ENCODE assay signal across 2 cellular contexts in the genomic region with DNA sequence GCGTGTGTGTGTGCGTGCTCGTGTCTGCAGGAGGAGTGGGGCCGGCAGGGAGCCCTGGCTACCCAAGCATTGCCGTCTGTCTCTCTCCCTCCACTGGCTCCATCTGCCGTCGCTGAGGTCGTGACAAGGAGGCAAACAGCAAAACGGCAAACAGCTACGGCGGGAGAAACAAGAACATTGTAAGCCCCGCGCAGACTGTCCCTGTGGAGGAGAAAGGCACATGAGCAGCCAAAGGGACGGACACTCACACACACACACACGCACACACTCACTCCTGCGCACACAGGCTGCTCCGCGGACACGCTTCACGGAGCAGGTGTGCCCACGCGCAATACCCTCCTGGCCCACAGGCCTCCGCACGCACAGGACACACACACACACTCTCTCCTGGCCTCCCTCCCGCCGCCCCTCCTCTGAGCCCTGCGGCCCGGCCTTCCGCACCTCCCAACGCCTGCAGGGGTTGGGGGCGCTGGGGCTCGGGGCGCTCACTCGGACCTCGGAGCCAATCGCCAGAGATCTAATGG.
A peak's percentile ranks its signal among the peaks of the same experiment; 100 is the strongest.
TF ChIP-seq lines count a peak whose summit lies in the region.

No MANE protein-coding gene starts in this region.

TF ChIP-seq in GM12878, 131 proteins besides CTCF, POLR2A, EP300 and RAD21 (continues in another document):
- TF ChIP-seq GABPA (IDR thresholded peaks at IDR 0.05; ENCODE audit: low read depth) (no peak), SMAD1 (IDR thresholded peaks at IDR 0.05; ENCODE audit: low read depth, partially characterized antibody) (no peak), ATF2 (IDR thresholded peaks at IDR 0.05; ENCODE audit: low read length) (no peak), ZSCAN29 (IDR thresholded peaks at IDR 0.05) (0 out of 2 replicates have a peak, but pooled peaks have one; percentile 13), PAX8 (IDR thresholded peaks at IDR 0.05) (no peak; the same call in none of the 2 replicates), SUPT20H (IDR thresholded peaks at IDR 0.05; ENCODE audit: borderline replicate concordance, control insufficient read depth, low read depth, low read length) (no peak), STAT1 (conservative IDR thresholded peaks at IDR 0.05) (no peak), ETV6 (conservative IDR thresholded peaks at IDR 0.05 in 1 of 2, IDR thresholded peaks at IDR 0.05 in 1 of 2; ENCODE audit: borderline replicate concordance in 1 of 2, low read depth in 1 of 2) (no peak), STAT3 (IDR thresholded peaks at IDR 0.05; ENCODE audit: low read depth, low read length) (no peak), NBN (IDR thresholded peaks at IDR 0.05) (peak; percentile 94; the same call in 1 of the 2 replicates), EGR1 (IDR thresholded peaks at IDR 0.05; ENCODE audit: borderline replicate concordance in 1 of 2, low read depth in 2 of 2, low read length in 2 of 2) (no peak)
- TF ChIP-seq, protein P1, sequence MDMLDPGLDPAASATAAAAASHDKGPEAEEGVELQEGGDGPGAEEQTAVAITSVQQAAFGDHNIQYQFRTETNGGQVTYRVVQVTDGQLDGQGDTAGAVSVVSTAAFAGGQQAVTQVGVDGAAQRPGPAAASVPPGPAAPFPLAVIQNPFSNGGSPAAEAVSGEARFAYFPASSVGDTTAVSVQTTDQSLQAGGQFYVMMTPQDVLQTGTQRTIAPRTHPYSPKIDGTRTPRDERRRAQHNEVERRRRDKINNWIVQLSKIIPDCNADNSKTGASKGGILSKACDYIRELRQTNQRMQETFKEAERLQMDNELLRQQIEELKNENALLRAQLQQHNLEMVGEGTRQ (IDR thresholded peaks at IDR 0.05; ENCODE audit: borderline replicate concordance, low read depth, low read length) = no peak
- TF ChIP-seq, protein P2, sequence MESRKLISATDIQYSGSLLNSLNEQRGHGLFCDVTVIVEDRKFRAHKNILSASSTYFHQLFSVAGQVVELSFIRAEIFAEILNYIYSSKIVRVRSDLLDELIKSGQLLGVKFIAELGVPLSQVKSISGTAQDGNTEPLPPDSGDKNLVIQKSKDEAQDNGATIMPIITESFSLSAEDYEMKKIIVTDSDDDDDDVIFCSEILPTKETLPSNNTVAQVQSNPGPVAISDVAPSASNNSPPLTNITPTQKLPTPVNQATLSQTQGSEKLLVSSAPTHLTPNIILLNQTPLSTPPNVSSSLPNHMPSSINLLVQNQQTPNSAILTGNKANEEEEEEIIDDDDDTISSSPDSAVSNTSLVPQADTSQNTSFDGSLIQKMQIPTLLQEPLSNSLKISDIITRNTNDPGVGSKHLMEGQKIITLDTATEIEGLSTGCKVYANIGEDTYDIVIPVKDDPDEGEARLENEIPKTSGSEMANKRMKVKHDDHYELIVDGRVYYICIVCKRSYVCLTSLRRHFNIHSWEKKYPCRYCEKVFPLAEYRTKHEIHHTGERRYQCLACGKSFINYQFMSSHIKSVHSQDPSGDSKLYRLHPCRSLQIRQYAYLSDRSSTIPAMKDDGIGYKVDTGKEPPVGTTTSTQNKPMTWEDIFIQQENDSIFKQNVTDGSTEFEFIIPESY (IDR thresholded peaks at IDR 0.05) = no peak
- TF ChIP-seq, protein P3, sequence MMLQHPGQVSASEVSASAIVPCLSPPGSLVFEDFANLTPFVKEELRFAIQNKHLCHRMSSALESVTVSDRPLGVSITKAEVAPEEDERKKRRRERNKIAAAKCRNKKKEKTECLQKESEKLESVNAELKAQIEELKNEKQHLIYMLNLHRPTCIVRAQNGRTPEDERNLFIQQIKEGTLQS (IDR thresholded peaks at IDR 0.05; ENCODE audit: borderline replicate concordance, extremely low read depth, low read depth, low read length) = no peak
- TF ChIP-seq, protein P4, sequence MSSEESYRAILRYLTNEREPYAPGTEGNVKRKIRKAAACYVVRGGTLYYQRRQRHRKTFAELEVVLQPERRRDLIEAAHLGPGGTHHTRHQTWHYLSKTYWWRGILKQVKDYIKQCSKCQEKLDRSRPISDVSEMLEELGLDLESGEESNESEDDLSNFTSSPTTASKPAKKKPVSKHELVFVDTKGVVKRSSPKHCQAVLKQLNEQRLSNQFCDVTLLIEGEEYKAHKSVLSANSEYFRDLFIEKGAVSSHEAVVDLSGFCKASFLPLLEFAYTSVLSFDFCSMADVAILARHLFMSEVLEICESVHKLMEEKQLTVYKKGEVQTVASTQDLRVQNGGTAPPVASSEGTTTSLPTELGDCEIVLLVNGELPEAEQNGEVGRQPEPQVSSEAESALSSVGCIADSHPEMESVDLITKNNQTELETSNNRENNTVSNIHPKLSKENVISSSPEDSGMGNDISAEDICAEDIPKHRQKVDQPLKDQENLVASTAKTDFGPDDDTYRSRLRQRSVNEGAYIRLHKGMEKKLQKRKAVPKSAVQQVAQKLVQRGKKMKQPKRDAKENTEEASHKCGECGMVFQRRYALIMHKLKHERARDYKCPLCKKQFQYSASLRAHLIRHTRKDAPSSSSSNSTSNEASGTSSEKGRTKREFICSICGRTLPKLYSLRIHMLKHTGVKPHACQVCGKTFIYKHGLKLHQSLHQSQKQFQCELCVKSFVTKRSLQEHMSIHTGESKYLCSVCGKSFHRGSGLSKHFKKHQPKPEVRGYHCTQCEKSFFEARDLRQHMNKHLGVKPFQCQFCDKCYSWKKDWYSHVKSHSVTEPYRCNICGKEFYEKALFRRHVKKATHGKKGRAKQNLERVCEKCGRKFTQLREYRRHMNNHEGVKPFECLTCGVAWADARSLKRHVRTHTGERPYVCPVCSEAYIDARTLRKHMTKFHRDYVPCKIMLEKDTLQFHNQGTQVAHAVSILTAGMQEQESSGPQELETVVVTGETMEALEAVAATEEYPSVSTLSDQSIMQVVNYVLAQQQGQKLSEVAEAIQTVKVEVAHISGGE (CRISPR knock-in tag; IDR thresholded peaks at IDR 0.05) = no peak
- TF ChIP-seq, protein P5, sequence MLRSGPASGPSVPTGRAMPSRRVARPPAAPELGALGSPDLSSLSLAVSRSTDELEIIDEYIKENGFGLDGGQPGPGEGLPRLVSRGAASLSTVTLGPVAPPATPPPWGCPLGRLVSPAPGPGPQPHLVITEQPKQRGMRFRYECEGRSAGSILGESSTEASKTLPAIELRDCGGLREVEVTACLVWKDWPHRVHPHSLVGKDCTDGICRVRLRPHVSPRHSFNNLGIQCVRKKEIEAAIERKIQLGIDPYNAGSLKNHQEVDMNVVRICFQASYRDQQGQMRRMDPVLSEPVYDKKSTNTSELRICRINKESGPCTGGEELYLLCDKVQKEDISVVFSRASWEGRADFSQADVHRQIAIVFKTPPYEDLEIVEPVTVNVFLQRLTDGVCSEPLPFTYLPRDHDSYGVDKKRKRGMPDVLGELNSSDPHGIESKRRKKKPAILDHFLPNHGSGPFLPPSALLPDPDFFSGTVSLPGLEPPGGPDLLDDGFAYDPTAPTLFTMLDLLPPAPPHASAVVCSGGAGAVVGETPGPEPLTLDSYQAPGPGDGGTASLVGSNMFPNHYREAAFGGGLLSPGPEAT (IDR thresholded peaks at IDR 0.05; ENCODE audit: low read depth) = peak; percentile 49

TF ChIP-seq in HepG2, 621 proteins besides CTCF, POLR2A, EP300 and RAD21:
- TF ChIP-seq SOX6 (IDR thresholded peaks at IDR 0.05) (no peak), SOX6 (CRISPR knock-in tag; IDR thresholded peaks at IDR 0.05) (no peak), ISL2 (CRISPR knock-in tag; IDR thresholded peaks at IDR 0.05) (no peak), IRX3 (CRISPR knock-in tag; IDR thresholded peaks at IDR 0.05; ENCODE audit: borderline replicate concordance, low read depth) (no peak), CBX2 (IDR thresholded peaks at IDR 0.05; ENCODE audit: low read depth, low read length) (no peak), CBX2 (CRISPR knock-in tag; IDR thresholded peaks at IDR 0.05; ENCODE audit: low read depth) (peak; percentile 40; the same call in 1 of the 2 replicates), ZNF430 (CRISPR knock-in tag; IDR thresholded peaks at IDR 0.05) (0 out of 2 replicates have a peak, but pooled peaks have one; percentile 23), ZNF34 (CRISPR knock-in tag; IDR thresholded peaks at IDR 0.05; ENCODE audit: borderline replicate concordance) (no peak), JARID2 (CRISPR knock-in tag; IDR thresholded peaks at IDR 0.05; ENCODE audit: insufficient replicate concordance) (no peak)
